9 cellular contexts compared by ENCODE assay signal in genomic region chr14:90419200-90419599, GRCh38. TPM values are rescaled to one million over a fixed set of nuclear protein-coding genes. Genes with fewer than 3 reads are reported as not detected.
DNase-seq lines count a peak whose midpoint lies in the region; ATAC-seq and TF ChIP-seq lines count a peak whose summit lies in the region.
"Had no signal": no experiment of that assay in that cellular context is flagged by ENCODE, and none has a peak within 500 bp of the region (broad histone marks: within the 10 kb centered on the region; RNA-seq: fewer than 3 reads in every experiment).

No MANE protein-coding gene starts in this region.

- peak overlapping the region in 28 of 59 donors; percentile 5 to 79 (median 46) for H3K27ac ChIP-seq in dorsolateral prefrontal cortex
- H3K27ac ChIP-seq: suprapubic skin had no signal

- TF ChIP-seq CTCF in dorsolateral prefrontal cortex (IDR thresholded peaks at IDR 0.05 in 54 of 56, conservative IDR thresholded peaks at IDR 0.05 in 2 of 56; ENCODE audit: low read depth in 1 of 56, partially characterized antibody in 56 of 56): no peak

- DNase-seq in Ammon's horn (ENCODE audit: low spot score) (peak; percentile 70), NCI-H2196 treated with DMSO at 0.1 percent for 48 hours (lab: John Stamatoyannopoulos, UW; ENCODE audit: unreplicated experiment) (peak; percentile 17), dorsolateral prefrontal cortex (peak in 8 of 10 donors; percentile 48 to 85 (median 74)), myocyte (ENCODE audit: low read depth) (peak; percentile 85), Kasumi-1 (lab: John Stamatoyannopoulos, UW) (no peak)
- DNase-seq in activated naive CD4-positive, alpha-beta T cell treated with anti-CD3 and anti-CD28 coated beads, Interleukin-2, amount 50 U/mL, for 72 hours (ENCODE audit: low spot score in 2 of 2): no peak
- no peak for DNase-seq in activated T-cell treated with anti-CD3 and anti-CD28 coated beads, Interleukin-2, amount 50 U/mL, for 1 hour

- no peak overlapping the region for H3K27ac Mint-ChIP-seq in activated naive CD4-positive, alpha-beta T cell treated with anti-CD3 and anti-CD28 coated beads, Interleukin-2, amount 50 U/mL, for 72 hours

- no peak for ATAC-seq in activated naive CD4-positive, alpha-beta T cell treated with anti-CD3 and anti-CD28 coated beads, Interleukin-2, amount 50 U/mL, for 72 hours
- ATAC-seq in HG03571 (IDR thresholded peaks at IDR 0.05; ENCODE audit: unreplicated experiment): no peak

- intact Hi-C loops in dorsolateral prefrontal cortex (cut with DNase I): no loop called here

- no peaks in the 10 kb centered on the region for H3K27me3 ChIP-seq in dorsolateral prefrontal cortex
- H3K27me3 ChIP-seq: suprapubic skin had no signal

- no peaks in the 10 kb centered on the region for H3K36me3 Mint-ChIP-seq in activated naive CD4-positive, alpha-beta T cell treated with anti-CD3 and anti-CD28 coated beads, Interleukin-2, amount 50 U/mL, for 72 hours

- H3K9me3 Mint-ChIP-seq in activated naive CD4-positive, alpha-beta T cell treated with anti-CD3 and anti-CD28 coated beads, Interleukin-2, amount 50 U/mL, for 72 hours: no peaks in the 10 kb centered on the region

- no peak overlapping the region for H3K4me3 ChIP-seq in dorsolateral prefrontal cortex
- H3K4me3 ChIP-seq: suprapubic skin had no signal

RNA-seq across cellular contexts. Expression of gene CALM1, which starts 22.4 kb away (rescaled TPM):
- total RNA-seq in dorsolateral prefrontal cortex (1,000 to 10,000 TPM; 1,009 to 2,641 (median 1,957) TPM), myocyte (694 and 961 TPM in 2 replicates)
- polyA plus RNA-seq in myocyte (2012): 302 TPM
- total RNA-seq in activated naive CD4-positive, alpha-beta T cell treated with anti-CD3 and anti-CD28 coated beads, Interleukin-2, amount 50 U/mL, for 72 hours: 100 to 1,000 TPM; 354 to 402 TPM

Comparison
In these comparisons a context has a peak if more than half of its experiments do, and no peak if none do; other contexts are left out.
1. DNase-seq: peak in Ammon's horn (single experiment), NCI-H2196 treated with DMSO at 0.1 percent for 48 hours (single experiment), dorsolateral prefrontal cortex (8 of 10) and myocyte (single experiment); none in Kasumi-1 (0 of 2), activated naive CD4-positive, alpha-beta T cell treated with anti-CD3 and anti-CD28 coated beads, Interleukin-2, amount 50 U/mL, for 72 hours (0 of 2) and activated T-cell treated with anti-CD3 and anti-CD28 coated beads, Interleukin-2, amount 50 U/mL, for 1 hour (single experiment).